ENCODE assay signal across 1 cellular context in the genomic region with DNA sequence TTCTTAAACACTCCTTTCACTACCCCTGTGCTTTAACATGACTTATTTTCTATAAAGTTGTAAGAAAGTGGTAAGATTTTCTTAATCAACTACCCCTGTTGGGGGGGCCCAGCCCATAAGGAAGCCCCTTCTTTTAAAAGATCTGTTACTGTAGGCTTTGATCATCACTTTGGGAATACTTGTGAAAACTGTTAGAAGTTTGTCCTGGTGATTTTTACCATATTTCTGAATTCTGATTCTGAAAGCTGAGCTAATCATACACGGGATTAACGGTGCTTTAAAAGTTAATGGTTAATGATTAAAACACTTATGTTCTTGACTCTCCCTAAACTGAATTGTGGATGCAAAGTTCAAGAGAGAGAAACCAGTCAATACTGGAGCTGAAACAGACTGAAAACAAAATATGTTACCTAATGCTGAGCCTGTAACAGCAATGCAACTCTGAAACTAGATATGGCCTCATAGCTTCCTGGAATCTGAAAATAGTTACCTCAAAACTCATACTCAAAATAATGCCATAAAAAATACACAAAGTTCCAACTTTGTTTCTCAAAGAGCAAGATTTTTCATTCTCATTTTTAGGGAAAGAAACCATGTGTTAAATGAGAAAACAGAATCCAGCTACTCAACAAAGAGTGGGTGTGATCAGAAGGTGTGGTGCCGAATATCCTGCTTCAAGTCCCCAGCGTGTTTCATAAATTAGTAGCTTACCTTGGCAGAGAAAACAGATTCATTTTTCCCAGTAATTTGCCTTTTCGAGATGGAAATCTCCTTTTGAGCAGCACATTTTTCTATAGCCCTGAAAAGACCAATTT.
TF ChIP-seq lines count a peak whose summit lies in the region.

No MANE protein-coding gene starts in this region.

TF ChIP-seq in liver, 16 proteins besides CTCF, POLR2A, EP300 and RAD21 (continued from another document):
- TF ChIP-seq GABPA (IDR thresholded peaks at IDR 0.05 in 1 of 2, conservative IDR thresholded peaks at IDR 0.05 in 1 of 2), result no peak
- TF ChIP-seq, protein P1, sequence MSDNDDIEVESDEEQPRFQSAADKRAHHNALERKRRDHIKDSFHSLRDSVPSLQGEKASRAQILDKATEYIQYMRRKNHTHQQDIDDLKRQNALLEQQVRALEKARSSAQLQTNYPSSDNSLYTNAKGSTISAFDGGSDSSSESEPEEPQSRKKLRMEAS (IDR thresholded peaks at IDR 0.05), result peak; percentile 34
